In genomic region chr9:78118742-78119473, GRCh38 we compare ENCODE assay signal across 7 cellular contexts.
DNase-seq lines count a peak whose midpoint lies in the region; ATAC-seq and TF ChIP-seq lines count a peak whose summit lies in the region.

No MANE protein-coding gene starts in this region.

- peak overlapping the region; percentile 77 for H3K27ac ChIP-seq in RWPE1
- no peak overlapping the region for H3K27ac ChIP-seq in dorsolateral prefrontal cortex

- CTCF ChIA-PET in RWPE1 (lab: Yijun Ruan, JAX), result interaction anchor here (0.7 kb wide), 1 partner anchor 15 kb away, joined by 3 read pairs; no protein-coding TSS in a partner anchor

- H3K4me3 ChIP-seq in dorsolateral prefrontal cortex, result no peak overlapping the region

- no peaks in the 10 kb centered on the region for H3K27me3 ChIP-seq in dorsolateral prefrontal cortex

- TF ChIP-seq CTCF in RWPE1 (conservative IDR thresholded peaks at IDR 0.05; ENCODE audit: low read depth), result no peak
- no peak for TF ChIP-seq CTCF in dorsolateral prefrontal cortex (IDR thresholded peaks at IDR 0.05 in 54 of 56, conservative IDR thresholded peaks at IDR 0.05 in 2 of 56; ENCODE audit: low read depth in 1 of 56, partially characterized antibody in 56 of 56)

- intact Hi-C loops in left colon (cut with DNase I, micrococcal nuclease), result no loop called here
- intact Hi-C loops in dorsolateral prefrontal cortex (cut with DNase I), result no loop called here

- peak; percentile 98 for ATAC-seq in GM18868 (IDR thresholded peaks at IDR 0.05; ENCODE audit: unreplicated experiment)
- peak; percentile 97 for ATAC-seq in HG02884 (IDR thresholded peaks at IDR 0.05; ENCODE audit: unreplicated experiment)
- peak; percentile 98 for ATAC-seq in left colon

- POLR2A ChIA-PET in RWPE1 (lab: Yijun Ruan, JAX; ENCODE audit: low non-redundant PET), result no interaction called here

- DNase-seq in RWPE1 (ENCODE audit: low spot score) (peak; percentile 62), left colon (peak in 1 of 2 donors; percentile 25), dorsolateral prefrontal cortex (no peak), glomerular visceral epithelial cell (ENCODE audit: extremely low spot score) (no peak), activated gamma-delta T cell (lab: John Stamatoyannopoulos, UW) (no peak)
